ENCODE assay signal across 20 cellular contexts in genomic region chr3:155283092-155284056, GRCh38. TPM values are rescaled to one million over a fixed set of nuclear protein-coding genes. Genes with fewer than 3 reads are reported as not detected.
"Had no signal": no experiment of that assay in that cellular context is flagged by ENCODE, and none has a peak within 500 bp of the region (broad histone marks: within the 10 kb centered on the region; RNA-seq: fewer than 3 reads in every experiment).

No MANE protein-coding gene starts in this region.

- H3K36me3 ChIP-seq: neutrophil, right atrium auricular region, spleen had no signal

- H3K27me3 ChIP-seq: body of pancreas, neutrophil, right atrium auricular region, spleen had no signal

- H3K27ac ChIP-seq: body of pancreas, neutrophil, right atrium auricular region, spleen had no signal

- H3K4me3 ChIP-seq: body of pancreas, lung, mucosa of descending colon, right atrium auricular region, spleen had no signal

- DNase-seq: activated CD4-positive, alpha-beta T cell treated with anti-CD3 and anti-CD28 coated beads, Interleukin-2, amount 50 U/mL, for 1 hour; activated CD4-positive, CD25-positive, alpha-beta regulatory T cell; activated effector memory CD4-positive, alpha-beta T cell treated with Interleukin-2 at 50 U/mL for 16 hours; activated T-cell treated with anti-CD3 and anti-CD28 coated beads, Interleukin-2, amount 50 U/mL, for 1 hour; body of pancreas; effector memory CD8-positive, alpha-beta T cell; hypothalamus; mucosa of descending colon; naive thymus-derived CD8-positive, alpha-beta T cell; spleen; stimulated activated CD4-positive, alpha-beta T cell treated with anti-CD3 and anti-CD28 coated beads, Interleukin-1b, Interleukin-23, amount 100 ng/mL, for 48 hours; stimulated activated naive CD4-positive, alpha-beta T cell; substantia nigra had no signal

- ATAC-seq: body of pancreas; effector memory CD8-positive, alpha-beta T cell; mucosa of descending colon; naive thymus-derived CD8-positive, alpha-beta T cell had no signal

- H3K4me1 ChIP-seq: body of pancreas, right atrium auricular region, spleen had no signal

- H3K9me3 ChIP-seq: body of pancreas, mucosa of descending colon, right atrium auricular region had no signal

RNA-seq across cellular contexts. Expression of gene STRIT1, which starts 10.1 kb away (rescaled TPM):
- total RNA-seq: body of pancreas; epithelial cell of proximal tubule; glomerular endothelial cell; lung; mucosa of descending colon; naive thymus-derived CD8-positive, alpha-beta T cell; right atrium auricular region; spleen; T-helper 2 cell treated with Interferon-gamma antibody and Interleukin-4, amounts not matched to agents 100 ng/mL and 5 ng/mL, for 36 hours had no signal
- polyA plus RNA-seq: lung; naive thymus-derived CD8-positive, alpha-beta T cell; urinary bladder had no signal
